3 cellular contexts compared by ENCODE assay signal in genomic region chr21:15409031-15409430, GRCh38.
"Had no signal": no experiment of that assay in that cellular context is flagged by ENCODE, and none has a peak within 500 bp of the region (broad histone marks: within the 10 kb centered on the region; RNA-seq: fewer than 3 reads in every experiment).

No MANE protein-coding gene starts in this region.

- H3K4me3 ChIP-seq: GM12878 had no signal

- DNase-seq: GDM1, GF-D8 had no signal
